ENCODE assay signal across 1 cellular context in genomic region chr16:31329671-31330552, GRCh38.
TF ChIP-seq lines count a peak whose summit lies in the region.

No MANE protein-coding gene starts in this region.

TF ChIP-seq in GM23338, 12 proteins besides CTCF, POLR2A, EP300 and RAD21 (continued from another document):
- TF ChIP-seq, protein P1, sequence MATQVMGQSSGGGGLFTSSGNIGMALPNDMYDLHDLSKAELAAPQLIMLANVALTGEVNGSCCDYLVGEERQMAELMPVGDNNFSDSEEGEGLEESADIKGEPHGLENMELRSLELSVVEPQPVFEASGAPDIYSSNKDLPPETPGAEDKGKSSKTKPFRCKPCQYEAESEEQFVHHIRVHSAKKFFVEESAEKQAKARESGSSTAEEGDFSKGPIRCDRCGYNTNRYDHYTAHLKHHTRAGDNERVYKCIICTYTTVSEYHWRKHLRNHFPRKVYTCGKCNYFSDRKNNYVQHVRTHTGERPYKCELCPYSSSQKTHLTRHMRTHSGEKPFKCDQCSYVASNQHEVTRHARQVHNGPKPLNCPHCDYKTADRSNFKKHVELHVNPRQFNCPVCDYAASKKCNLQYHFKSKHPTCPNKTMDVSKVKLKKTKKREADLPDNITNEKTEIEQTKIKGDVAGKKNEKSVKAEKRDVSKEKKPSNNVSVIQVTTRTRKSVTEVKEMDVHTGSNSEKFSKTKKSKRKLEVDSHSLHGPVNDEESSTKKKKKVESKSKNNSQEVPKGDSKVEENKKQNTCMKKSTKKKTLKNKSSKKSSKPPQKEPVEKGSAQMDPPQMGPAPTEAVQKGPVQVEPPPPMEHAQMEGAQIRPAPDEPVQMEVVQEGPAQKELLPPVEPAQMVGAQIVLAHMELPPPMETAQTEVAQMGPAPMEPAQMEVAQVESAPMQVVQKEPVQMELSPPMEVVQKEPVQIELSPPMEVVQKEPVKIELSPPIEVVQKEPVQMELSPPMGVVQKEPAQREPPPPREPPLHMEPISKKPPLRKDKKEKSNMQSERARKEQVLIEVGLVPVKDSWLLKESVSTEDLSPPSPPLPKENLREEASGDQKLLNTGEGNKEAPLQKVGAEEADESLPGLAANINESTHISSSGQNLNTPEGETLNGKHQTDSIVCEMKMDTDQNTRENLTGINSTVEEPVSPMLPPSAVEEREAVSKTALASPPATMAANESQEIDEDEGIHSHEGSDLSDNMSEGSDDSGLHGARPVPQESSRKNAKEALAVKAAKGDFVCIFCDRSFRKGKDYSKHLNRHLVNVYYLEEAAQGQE (IDR thresholded peaks at IDR 0.05; ENCODE audit: unreplicated experiment), result no peak
- no peak for TF ChIP-seq EZH2 (IDR thresholded peaks at IDR 0.05; ENCODE audit: low read depth, unreplicated experiment)
- TF ChIP-seq, protein P2, sequence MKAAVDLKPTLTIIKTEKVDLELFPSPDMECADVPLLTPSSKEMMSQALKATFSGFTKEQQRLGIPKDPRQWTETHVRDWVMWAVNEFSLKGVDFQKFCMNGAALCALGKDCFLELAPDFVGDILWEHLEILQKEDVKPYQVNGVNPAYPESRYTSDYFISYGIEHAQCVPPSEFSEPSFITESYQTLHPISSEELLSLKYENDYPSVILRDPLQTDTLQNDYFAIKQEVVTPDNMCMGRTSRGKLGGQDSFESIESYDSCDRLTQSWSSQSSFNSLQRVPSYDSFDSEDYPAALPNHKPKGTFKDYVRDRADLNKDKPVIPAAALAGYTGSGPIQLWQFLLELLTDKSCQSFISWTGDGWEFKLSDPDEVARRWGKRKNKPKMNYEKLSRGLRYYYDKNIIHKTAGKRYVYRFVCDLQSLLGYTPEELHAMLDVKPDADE (IDR thresholded peaks at IDR 0.05), result no peak
- no peak for TF ChIP-seq ZNF462 (CRISPR knock-in tag; IDR thresholded peaks at IDR 0.05)
- no peak for TF ChIP-seq ZNF114 (CRISPR knock-in tag; IDR thresholded peaks at IDR 0.05)
- no peak for TF ChIP-seq ZNF331 (CRISPR knock-in tag; IDR thresholded peaks at IDR 0.05; ENCODE audit: low read depth)
- no peak for TF ChIP-seq JUNB (IDR thresholded peaks at IDR 0.05; ENCODE audit: unreplicated experiment)
- no peak for TF ChIP-seq CREB1 (CRISPR knock-in tag; IDR thresholded peaks at IDR 0.05; ENCODE audit: low read depth)
